20 cellular contexts compared by ENCODE assay signal in the genomic region with DNA sequence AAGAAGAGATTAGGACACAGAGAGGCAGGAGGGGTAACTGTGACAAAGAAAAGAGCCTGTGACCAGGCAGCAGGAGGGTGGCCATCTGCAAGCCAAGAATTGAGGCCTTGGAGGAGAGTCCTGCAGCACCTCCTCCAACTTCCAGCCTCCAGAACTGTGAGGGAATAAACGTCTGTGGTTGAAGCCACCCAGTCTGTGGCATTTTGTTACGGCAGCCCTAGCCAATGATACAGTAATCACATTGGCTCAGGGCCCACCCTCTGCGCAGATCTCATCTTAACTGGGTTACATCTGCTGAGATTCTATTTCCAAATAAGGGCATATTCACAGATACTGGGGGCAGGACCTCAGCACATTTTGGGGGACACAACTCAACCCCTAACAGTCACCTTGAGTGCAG. TPM values are rescaled to one million over a fixed set of nuclear protein-coding genes. Genes with fewer than 3 reads are reported as not detected.
DNase-seq lines count a peak whose midpoint lies in the region; ATAC-seq, FAIRE-seq and TF ChIP-seq lines count a peak whose summit lies in the region.
"Had no signal": no experiment of that assay in that cellular context is flagged by ENCODE, and none has a peak within 500 bp of the region (broad histone marks: within the 10 kb centered on the region; RNA-seq: fewer than 3 reads in every experiment).

No MANE protein-coding gene starts in this region.

- CTCF ChIA-PET in GM12878 (lab: Yijun Ruan, JAX) = interaction anchor here (0.5 to 4.8 kb wide), 6 partner anchors 8 to 374 kb away, joined by 3 to 18 read pairs (median 5); no protein-coding TSS in a partner anchor
- CTCF ChIA-PET in naive thymus-derived CD4-positive, alpha-beta T cell (lab: Charles Lee) = no interaction called here

- H3K27ac Mint-ChIP-seq in HFFc6 (peak overlapping the region; percentile 97), neural progenitor cell (peak overlapping the region; percentile 38)
- H3K27ac Mint-ChIP-seq in naive thymus-derived CD4-positive, alpha-beta T cell = no peak overlapping the region
- H3K27ac Mint-ChIP-seq: activated naive CD4-positive, alpha-beta T cell treated with anti-CD3 and anti-CD28 coated beads, Interleukin-2, amount 10 ng/mL, durations not matched to agents 7 days and 5 days; stimulated activated naive B cell treated with anti-CD40 and anti-IgM and Interleukin-4, amounts not matched to agents 10 μg/mL and 1 μg/mL and 100 μg/mL, for 72 hours had no signal

- H3K27ac ChIP-seq in GM12878 (ENCODE audit: control insufficient read depth, insufficient read depth) = peak overlapping the region; percentile 66; the same call in 1 of the 2 replicates
- H3K27ac ChIP-seq in neural progenitor cell = no peak overlapping the region
- H3K27ac ChIP-seq in naive thymus-derived CD4-positive, alpha-beta T cell (ENCODE audit: low read depth, low read length) = no peak overlapping the region
- H3K27ac ChIP-seq: parathyroid adenoma had no signal

- H3K9ac ChIP-seq in GM12878 (ENCODE audit: control insufficient read depth, insufficient read depth, low read length) = no peak overlapping the region
- H3K9ac ChIP-seq in neural progenitor cell = no peak overlapping the region
- H3K9ac ChIP-seq: parathyroid adenoma had no signal

- H3K36me3 Mint-ChIP-seq in HFFc6 (ENCODE audit: low read depth) (peaks cover 21% of the 10 kb centered on the region), neural progenitor cell (peaks cover 10% of the 10 kb centered on the region)
- H3K36me3 Mint-ChIP-seq in naive thymus-derived CD4-positive, alpha-beta T cell = peaks cover 0 to 12% (median 0%) of the 10 kb centered on the region in 5 donors

- peaks cover 47% of the 10 kb centered on the region for H3K4me1 Mint-ChIP-seq in HFFc6 (ENCODE audit: low read depth)
- peaks cover 3% of the 10 kb centered on the region for H3K4me1 Mint-ChIP-seq in neural progenitor cell
- H3K4me1 Mint-ChIP-seq in naive thymus-derived CD4-positive, alpha-beta T cell = peaks cover 0 to 10% (median 0%) of the 10 kb centered on the region in 7 donors
- H3K4me1 Mint-ChIP-seq: activated naive CD4-positive, alpha-beta T cell treated with anti-CD3 and anti-CD28 coated beads, Interleukin-2, amount 10 ng/mL, durations not matched to agents 7 days and 5 days had no signal

- no peak for FAIRE-seq in GM12878 (lab: Jason Lieb, UNC)
- FAIRE-seq: bronchial epithelial cell, G401.6, HTR-8/SVneo had no signal

- H3K36me3 ChIP-seq in GM12878 (ENCODE audit: control insufficient read depth in 2 of 2, insufficient read depth in 2 of 2, low read length in 1 of 2) (peaks cover 1 to 3% of the 10 kb centered on the region in 2 experiments; a peak in 2 of 4 replicates), neural progenitor cell (no peaks in the 10 kb centered on the region)
- peaks cover 0 to 17% (median 4%) of the 10 kb centered on the region in 3 experiments for H3K36me3 ChIP-seq in naive thymus-derived CD4-positive, alpha-beta T cell (ENCODE audit: control insufficient read depth in 2 of 3, insufficient read depth in 3 of 3, low read length in 3 of 3)

- no peak overlapping the region for H2AFZ ChIP-seq in GM12878 (ENCODE audit: control insufficient read depth, low read depth, low read length)
- H2AFZ ChIP-seq in neural progenitor cell (replicated peaks) = no peak overlapping the region
- H2AFZ ChIP-seq: parathyroid adenoma had no signal

- ATAC-seq in GM12878 (no peak), esophagus mucosa (no peak), HG02981 (IDR thresholded peaks at IDR 0.05; ENCODE audit: unreplicated experiment) (no peak)
- ATAC-seq in naive thymus-derived CD4-positive, alpha-beta T cell = no peak
- ATAC-seq: HCT116; stimulated activated naive B cell treated with anti-CD40 and anti-IgM and Interleukin-4, amounts not matched to agents 10 μg/mL and 1 μg/mL and 100 μg/mL, for 72 hours had no signal

- no peaks in the 10 kb centered on the region for H3K9me3 Mint-ChIP-seq in HFFc6
- no peaks in the 10 kb centered on the region for H3K9me3 Mint-ChIP-seq in neural progenitor cell
- no peaks in the 10 kb centered on the region for H3K9me3 Mint-ChIP-seq in naive thymus-derived CD4-positive, alpha-beta T cell
- H3K9me3 Mint-ChIP-seq: activated naive CD4-positive, alpha-beta T cell treated with anti-CD3 and anti-CD28 coated beads, Interleukin-2, amount 10 ng/mL, durations not matched to agents 7 days and 5 days; stimulated activated naive B cell treated with anti-CD40 and anti-IgM and Interleukin-4, amounts not matched to agents 10 μg/mL and 1 μg/mL and 100 μg/mL, for 72 hours had no signal

- RAD21 ChIA-PET in GM12878 (lab: Charles Lee; ENCODE audit: unreplicated experiment) = interaction anchor here (1.5 kb wide), 1 partner anchor 18 kb away, joined by 4 read pairs; no protein-coding TSS in a partner anchor

- no peak for TF ChIP-seq EP300 in GM12878 (IDR thresholded peaks at IDR 0.05; ENCODE audit: borderline replicate concordance in 1 of 2, control insufficient read depth in 1 of 2, low read depth in 2 of 2, low read length in 2 of 2)

- SMC1A ChIA-PET in GM12878 (lab: Charles Lee; ENCODE audit: uncharacterized antibody, unreplicated experiment) = interaction anchor here (3.2 kb wide), 1 partner anchor 23 kb away, joined by 13 read pairs; no protein-coding TSS in a partner anchor

- H3K4me1 ChIP-seq in GM12878 (ENCODE audit: control insufficient read depth, insufficient read depth, low read length) (peaks cover 28% of the 10 kb centered on the region), neural progenitor cell (no peaks in the 10 kb centered on the region)
- no peaks in the 10 kb centered on the region for H3K4me1 ChIP-seq in naive thymus-derived CD4-positive, alpha-beta T cell (ENCODE audit: control insufficient read depth in 2 of 2, insufficient read depth in 2 of 2, low read length in 2 of 2)
- H3K4me1 ChIP-seq: parathyroid adenoma had no signal

- H3K27me3 Mint-ChIP-seq in HFFc6 (ENCODE audit: insufficient read depth) (peaks cover 5% of the 10 kb centered on the region), neural progenitor cell (ENCODE audit: insufficient read depth, low read depth) (peaks cover 2% of the 10 kb centered on the region)
- H3K27me3 Mint-ChIP-seq in naive thymus-derived CD4-positive, alpha-beta T cell = no peaks in the 10 kb centered on the region

- H3K4me2 ChIP-seq in GM12878 (ENCODE audit: control insufficient read depth, insufficient read depth) = no peak overlapping the region
- H3K4me2 ChIP-seq in neural progenitor cell = no peak overlapping the region

- WGBS in GM12878 (ENCODE audit: insufficient coverage, insufficient replicate concordance, low lambda C conversion rate, missing lambda C conversion rate) = 78% methylated on average over 3 of the region's 3 CpGs

- H3K9me3 ChIP-seq in GM12878 (replicated peaks; ENCODE audit: control insufficient read depth, insufficient read depth, low read length) = no peaks in the 10 kb centered on the region
- no peaks in the 10 kb centered on the region for H3K9me3 ChIP-seq in neural progenitor cell (ENCODE audit: low read depth)
- H3K9me3 ChIP-seq in naive thymus-derived CD4-positive, alpha-beta T cell (ENCODE audit: control insufficient read depth in 2 of 3, low read length in 3 of 3) = no peaks in the 10 kb centered on the region

- TF ChIP-seq CTCF in HFFc6 (IDR thresholded peaks at IDR 0.05) (no peak), GM12878 (IDR thresholded peaks at IDR 0.05 in 2 of 3, conservative IDR thresholded peaks at IDR 0.05 in 1 of 3; ENCODE audit: control insufficient read depth in 2 of 3, extremely low read depth in 1 of 3, insufficient read depth in 1 of 3, low read depth in 3 of 3, low read length in 3 of 3) (no peak), neural progenitor cell (IDR thresholded peaks at IDR 0.05) (no peak)

- no peaks in the 10 kb centered on the region for H3K79me2 ChIP-seq in GM12878 (ENCODE audit: control insufficient read depth, insufficient read depth, low read length)
- no peaks in the 10 kb centered on the region for H3K79me2 ChIP-seq in neural progenitor cell (ENCODE audit: low read depth)
- H3K79me2 ChIP-seq: parathyroid adenoma had no signal

- POLR2A ChIA-PET in GM12878 (lab: Charles Lee) = interaction anchor here (1.4 to 2.6 kb wide), 2 partner anchors 9 to 28 kb away, joined by 5 to 10 read pairs; no protein-coding TSS in a partner anchor
- POLR2A ChIA-PET in naive thymus-derived CD4-positive, alpha-beta T cell (lab: Charles Lee) = interaction anchor here (0.7 kb wide), 1 partner anchor 1908 kb away, joined by 3 read pairs; no protein-coding TSS in a partner anchor

- TF ChIP-seq RAD21 in GM12878 (IDR thresholded peaks at IDR 0.05; ENCODE audit: insufficient read depth, low read depth, low read length) = no peak

- H3F3A ChIP-seq in neural progenitor cell (ENCODE audit: low read depth) = no peaks in the 10 kb centered on the region

- H4K20me1 ChIP-seq in GM12878 (ENCODE audit: control insufficient read depth, insufficient read depth) (no peaks in the 10 kb centered on the region), neural progenitor cell (ENCODE audit: low read depth) (no peaks in the 10 kb centered on the region)

- DNase-seq in A172 (ENCODE audit: low spot score) (peak; percentile 49), HFFc6 (no peak), GM12878 (ENCODE audit: low read depth, low spot score) (no peak), neural progenitor cell (ENCODE audit: low spot score) (no peak)
- DNase-seq in naive thymus-derived CD4-positive, alpha-beta T cell = no peak
- DNase-seq in effector CD8-positive, alpha-beta T cell (lab: John Stamatoyannopoulos, UW) = no peak
- DNase-seq: activated CD4-positive, alpha-beta T cell treated with anti-CD3 and anti-CD28 coated beads for 4 hours; activated naive CD4-positive, alpha-beta T cell treated with anti-CD3 and anti-CD28 coated beads, Interleukin-2, amount 10 ng/mL, durations not matched to agents 7 days and 5 days; COR-L47; foreskin melanocyte; NCI-H187 treated with DMSO at 0.1 percent for 48 hours; NCI-H446 treated with DMSO at 0.1 percent for 48 hours; stimulated activated naive B cell treated with anti-CD40 and anti-IgM and Interleukin-4, amounts not matched to agents 10 μg/mL and 1 μg/mL and 100 μg/mL, for 72 hours had no signal

- no peak overlapping the region for H3K4me3 Mint-ChIP-seq in HFFc6
- H3K4me3 Mint-ChIP-seq in neural progenitor cell = no peak overlapping the region
- H3K4me3 Mint-ChIP-seq in naive thymus-derived CD4-positive, alpha-beta T cell = no peak overlapping the region
- H3K4me3 Mint-ChIP-seq: activated naive CD4-positive, alpha-beta T cell treated with anti-CD3 and anti-CD28 coated beads, Interleukin-2, amount 10 ng/mL, durations not matched to agents 7 days and 5 days; stimulated activated naive B cell treated with anti-CD40 and anti-IgM and Interleukin-4, amounts not matched to agents 10 μg/mL and 1 μg/mL and 100 μg/mL, for 72 hours had no signal

- intact Hi-C loops in GM12878 (cut with micrococcal nuclease; ENCODE audit: unreplicated experiment) = no loop called here
- intact Hi-C loops in naive thymus-derived CD4-positive, alpha-beta T cell (cut with micrococcal nuclease) = no loop called here

- H3K4me3 ChIP-seq in GM12878 (no peak overlapping the region), neural progenitor cell (no peak overlapping the region)
- H3K4me3 ChIP-seq in naive thymus-derived CD4-positive, alpha-beta T cell (ENCODE audit: low read length) = no peak overlapping the region

- in situ Hi-C loops in GM12878 (cut with MboI) = loop anchor here (10.0 kb wide), 1 partner anchor 651 kb away; no protein-coding TSS in a partner anchor

- no peak for TF ChIP-seq POLR2A in GM12878 (IDR thresholded peaks at IDR 0.05; ENCODE audit: low read depth, low read length)

- BruUV-seq in GM12878 (replicated peaks; lab: Mats Ljungman, UMichigan) = no TSS peak

- no peaks in the 10 kb centered on the region for H3K27me3 ChIP-seq in GM12878 (replicated peaks in 1 of 2; ENCODE audit: control insufficient read depth in 2 of 2, insufficient read depth in 2 of 2, low read length in 1 of 2)
- H3K27me3 ChIP-seq in neural progenitor cell = no peaks in the 10 kb centered on the region
- no peaks in the 10 kb centered on the region for H3K27me3 ChIP-seq in naive thymus-derived CD4-positive, alpha-beta T cell (ENCODE audit: control insufficient read depth in 2 of 2, insufficient read depth in 2 of 2, low read length in 2 of 2)

RNA-seq across cellular contexts. Expression of gene SELENOS, which starts 11.3 kb away (rescaled TPM):
- total RNA-seq in A172 (2014; rRNA removed; shearing (Covaris generic)) = 61.8 and 83.1 TPM in 2 replicates
- 10 to 100 TPM; 73.1 to 83.1 (median 80.0) TPM for total RNA-seq in HFFc6 (2021; fragmentation: NEBNext Ultra II Directional; extraction: Animal tissue kit (Norgen Biotek cat#: 25700))
- 50.5 and 66.2 TPM in 2 replicates for total RNA-seq in GM12878 (2013; cell fraction: nucleolus; rRNA removed)
- total RNA-seq in GM12878 (2014; rRNA removed) = 30.7 and 36.4 TPM in 2 replicates
- total RNA-seq in GM12878 (2014; rRNA removed; fragmentation: Illumina TruSeq; extraction: Trizol) = 35.7 and 37.8 TPM in 2 replicates
- total RNA-seq in GM12878 (2021) = 29.0 and 33.4 TPM in 2 replicates
- 37.2 TPM for polyA plus RNA-seq in GM12878 (2011; ENCODE audit: low read depth)
- 62.9 and 73.8 TPM in 2 replicates for polyA plus RNA-seq in GM12878 (2011; rRNA removed)
- 43.7 and 45.0 TPM in 2 replicates for polyA plus RNA-seq in GM12878 (2011; cell fraction: cytosol; rRNA removed)
- polyA plus RNA-seq in GM12878 (2011; cell fraction: nucleus; rRNA removed) = 30.2 and 33.3 TPM in 2 replicates
- 42.4 and 44.3 TPM in 2 replicates for polyA plus RNA-seq in GM12878 (2012)
- 34.9 and 35.8 TPM in 2 replicates for polyA plus RNA-seq in GM12878 (2014; fragmentation: Illumina TruSeq; extraction: Trizol)
- polyA plus RNA-seq in GM12878 (2014; fragmentation: Nextera tagmentation; extraction: Ambion mirVana) = 10 to 100 TPM; 25.8 to 36.7 TPM
- polyA plus RNA-seq in GM12878 (2014; rRNA removed) = 39.4 and 48.7 TPM in 2 replicates
- polyA plus RNA-seq in GM12878 (2016; fragmentation: Nextera tagmentation; extraction: Ambion mirVana) = 10 to 100 TPM; 87.9 to 90.1 TPM
- 27.9 and 31.7 TPM in 2 replicates for polyA minus RNA-seq in GM12878 (2011; rRNA and poly(A)+ RNA removed)
- polyA minus RNA-seq in GM12878 (2011; cell fraction: cytosol; rRNA and poly(A)+ RNA removed) = 7.9 and 8.7 TPM in 2 replicates
- polyA minus RNA-seq in GM12878 (2011; cell fraction: nucleus; rRNA and poly(A)+ RNA removed) = 25.0 and 38.4 TPM in 2 replicates
- total RNA-seq in neural progenitor cell (ENCODE audit: low replicate concordance) = 26.0 and 39.1 TPM in 2 replicates
- total RNA-seq in esophagus mucosa = 37.8 TPM
- 10 to 100 TPM; 24.8 to 42.2 (median 37.6) TPM for total RNA-seq in naive thymus-derived CD4-positive, alpha-beta T cell
- 10 to 100 TPM; 43.9 to 48.2 TPM for polyA plus RNA-seq in naive thymus-derived CD4-positive, alpha-beta T cell

RNA-seq across cellular contexts. Expression of gene CHSY1, which starts 14.2 kb away (rescaled TPM):
- 21.9 and 22.4 TPM in 2 replicates for total RNA-seq in A172 (2014; rRNA removed; shearing (Covaris generic))
- total RNA-seq in HFFc6 (2021; fragmentation: NEBNext Ultra II Directional; extraction: Animal tissue kit (Norgen Biotek cat#: 25700)) = 10 to 100 TPM; 29.2 to 44.2 (median 40.0) TPM
- 82.5 and 96.0 TPM in 2 replicates for total RNA-seq in GM12878 (2013; cell fraction: nucleolus; rRNA removed)
- total RNA-seq in GM12878 (2014; rRNA removed) = 9.8 and 11.1 TPM in 2 replicates
- 14.2 and 14.7 TPM in 2 replicates for total RNA-seq in GM12878 (2014; rRNA removed; fragmentation: Illumina TruSeq; extraction: Trizol)
- 17.5 and 17.8 TPM in 2 replicates for total RNA-seq in GM12878 (2021)
- polyA plus RNA-seq in GM12878 (2011; ENCODE audit: low read depth) = 7.5 TPM
- polyA plus RNA-seq in GM12878 (2011; rRNA removed) = 31.2 and 41.1 TPM in 2 replicates
- 17.9 and 23.9 TPM in 2 replicates for polyA plus RNA-seq in GM12878 (2011; cell fraction: cytosol; rRNA removed)
- 19.2 and 19.8 TPM in 2 replicates for polyA plus RNA-seq in GM12878 (2011; cell fraction: nucleus; rRNA removed)
- polyA plus RNA-seq in GM12878 (2012) = 7.4 and 12.5 TPM in 2 replicates
- polyA plus RNA-seq in GM12878 (2014; fragmentation: Illumina TruSeq; extraction: Trizol) = 16.1 and 18.9 TPM in 2 replicates
- 10 to 100 TPM in 1 of 2 experiments, 1 to 10 TPM in 1; 5.1 to 10.0 TPM for polyA plus RNA-seq in GM12878 (2014; fragmentation: Nextera tagmentation; extraction: Ambion mirVana)
- 10.8 and 11.0 TPM in 2 replicates for polyA plus RNA-seq in GM12878 (2014; rRNA removed)
- 1 to 10 TPM; 1.4 to 1.8 TPM for polyA plus RNA-seq in GM12878 (2016; fragmentation: Nextera tagmentation; extraction: Ambion mirVana)
- 36.3 and 39.7 TPM in 2 replicates for polyA minus RNA-seq in GM12878 (2011; rRNA and poly(A)+ RNA removed)
- 14.3 and 16.0 TPM in 2 replicates for polyA minus RNA-seq in GM12878 (2011; cell fraction: cytosol; rRNA and poly(A)+ RNA removed)
- polyA minus RNA-seq in GM12878 (2011; cell fraction: nucleus; rRNA and poly(A)+ RNA removed) = 13.2 and 20.8 TPM in 2 replicates
- 23.3 TPM in 2 replicates for total RNA-seq in neural progenitor cell (ENCODE audit: low replicate concordance)
- total RNA-seq in esophagus mucosa = 10.0 TPM
- 10 to 100 TPM in 3 of 5 experiments, 1 to 10 TPM in 2; 8.9 to 47.0 (median 10.8) TPM for total RNA-seq in naive thymus-derived CD4-positive, alpha-beta T cell
- polyA plus RNA-seq in naive thymus-derived CD4-positive, alpha-beta T cell = 1 to 10 TPM in 1 of 2 donors, under 1 TPM in 1; 0.78 to 1.2 TPM

RNA-seq across cellular contexts. Expression of gene SNRPA1, which starts 29.0 kb away (rescaled TPM):
- total RNA-seq in A172 (2014; rRNA removed; shearing (Covaris generic)) = 51.2 and 62.6 TPM in 2 replicates
- total RNA-seq in HFFc6 (2021; fragmentation: NEBNext Ultra II Directional; extraction: Animal tissue kit (Norgen Biotek cat#: 25700)) = 10 to 100 TPM; 54.9 to 78.8 (median 64.5) TPM
- 112 TPM in 2 replicates for total RNA-seq in GM12878 (2013; cell fraction: nucleolus; rRNA removed)
- 88.4 and 95.1 TPM in 2 replicates for total RNA-seq in GM12878 (2014; rRNA removed)
- total RNA-seq in GM12878 (2014; rRNA removed; fragmentation: Illumina TruSeq; extraction: Trizol) = 54.3 and 59.9 TPM in 2 replicates
- total RNA-seq in GM12878 (2021) = 117 and 126 TPM in 2 replicates
- polyA plus RNA-seq in GM12878 (2011; ENCODE audit: low read depth) = 149 TPM
- polyA plus RNA-seq in GM12878 (2011; rRNA removed) = 267 and 344 TPM in 2 replicates
- polyA plus RNA-seq in GM12878 (2011; cell fraction: cytosol; rRNA removed) = 146 and 176 TPM in 2 replicates
- 172 and 183 TPM in 2 replicates for polyA plus RNA-seq in GM12878 (2011; cell fraction: nucleus; rRNA removed)
- polyA plus RNA-seq in GM12878 (2012) = 111 and 176 TPM in 2 replicates
- polyA plus RNA-seq in GM12878 (2014; fragmentation: Illumina TruSeq; extraction: Trizol) = 138 and 154 TPM in 2 replicates
- polyA plus RNA-seq in GM12878 (2014; fragmentation: Nextera tagmentation; extraction: Ambion mirVana) = 100 to 1,000 TPM; 174 to 238 TPM
- polyA plus RNA-seq in GM12878 (2014; rRNA removed) = 123 and 149 TPM in 2 replicates
- 100 to 1,000 TPM; 240 to 258 TPM for polyA plus RNA-seq in GM12878 (2016; fragmentation: Nextera tagmentation; extraction: Ambion mirVana)
- polyA minus RNA-seq in GM12878 (2011; rRNA and poly(A)+ RNA removed) = 55.1 and 81.8 TPM in 2 replicates
- polyA minus RNA-seq in GM12878 (2011; cell fraction: cytosol; rRNA and poly(A)+ RNA removed) = 42.9 and 46.5 TPM in 2 replicates
- polyA minus RNA-seq in GM12878 (2011; cell fraction: nucleus; rRNA and poly(A)+ RNA removed) = 27.8 and 38.6 TPM in 2 replicates
- total RNA-seq in neural progenitor cell (ENCODE audit: low replicate concordance) = 64.6 and 98.0 TPM in 2 replicates
- 44.5 TPM for total RNA-seq in esophagus mucosa
- total RNA-seq in naive thymus-derived CD4-positive, alpha-beta T cell = 100 to 1,000 TPM in 3 of 5 experiments, 10 to 100 TPM in 2; 80.1 to 212 (median 110) TPM
- polyA plus RNA-seq in naive thymus-derived CD4-positive, alpha-beta T cell = 10 to 100 TPM; 59.6 to 86.8 TPM

Comparison
In these comparisons a context has a peak if more than half of its experiments do, and no peak if none do; other contexts are left out.
1. H3K27ac Mint-ChIP-seq: peak in HFFc6 (single experiment) and neural progenitor cell (single experiment); none in naive thymus-derived CD4-positive, alpha-beta T cell (0 of 9).